Comparison of ENCODE assay signal across 17 cellular contexts in genomic region chr9:89777544-89777943, GRCh38.
DNase-seq lines count a peak whose midpoint lies in the region; ATAC-seq and TF ChIP-seq lines count a peak whose summit lies in the region.
"Had no signal": no experiment of that assay in that cellular context is flagged by ENCODE, and none has a peak within 500 bp of the region (broad histone marks: within the 10 kb centered on the region; RNA-seq: fewer than 3 reads in every experiment).

No MANE protein-coding gene starts in this region.

- TF ChIP-seq CTCF in hepatocyte (IDR thresholded peaks at IDR 0.05; ENCODE audit: poor library complexity) (no peak), spleen (IDR thresholded peaks at IDR 0.05 in 8 of 11, conservative IDR thresholded peaks at IDR 0.05 in 3 of 11) (no peak)

- H3K27me3 ChIP-seq in hepatocyte (no peaks in the 10 kb centered on the region), spleen (replicated peaks in 1 of 7) (no peaks in the 10 kb centered on the region)
- H3K27me3 ChIP-seq: BE2C had no signal

- no peaks in the 10 kb centered on the region for H3K4me1 Mint-ChIP-seq in activated naive CD4-positive, alpha-beta T cell treated with anti-CD3 and anti-CD28 coated beads, Interleukin-2, amount 50 U/mL, for 24 hours
- peaks cover 12% of the 10 kb centered on the region for H3K4me1 Mint-ChIP-seq in stimulated activated naive CD8-positive, alpha-beta T cell treated with anti-CD3 and anti-CD28 coated beads, Interleukin-15, amount 100 ng/mL, for 72 hours
- H3K4me1 Mint-ChIP-seq: CD8-positive, alpha-beta memory T cell had no signal

- no peaks in the 10 kb centered on the region for H3K79me2 ChIP-seq in hepatocyte

- no peak for DNase-seq in activated naive CD4-positive, alpha-beta T cell treated with anti-CD3 and anti-CD28 coated beads, Interleukin-2, amount 50 U/mL, for 72 hours (ENCODE audit: low spot score in 2 of 2)
- DNase-seq in stimulated activated naive CD8-positive, alpha-beta T cell treated with anti-CD3 and anti-CD28 coated beads, Interleukin-15, amount 100 ng/mL, for 72 hours: no peak
- no peak for DNase-seq in stimulated activated naive CD8-positive, alpha-beta T cell treated with anti-CD3 and anti-CD28 coated beads, Interleukin-15, Interleukin-2, amounts not matched to agents 100 U/mL and 50 U/mL, for 24 hours
- DNase-seq in hepatocyte (ENCODE audit: low spot score): no peak
- peak; percentile 41 for DNase-seq in spleen
- DNase-seq in stimulated activated CD4-positive, alpha-beta T cell treated with anti-CD3 and anti-CD28 coated beads, Interleukin-15, amount 100 ng/mL, for 24 hours: no peak
- no peak for DNase-seq in activated CD8-positive, alpha-beta memory T cell treated with anti-CD3 and anti-CD28 coated beads, Interleukin-2, amount 50 U/mL, for 4 hours
- DNase-seq: C1 segment of cervical spinal cord; CD4-positive, CD25-positive, alpha-beta regulatory T cell; CD8-positive, alpha-beta memory T cell; COR-L47; DMS 273 treated with DMSO at 0.1 percent for 48 hours; DMS53; GF-D8 had no signal

- no peak for TF ChIP-seq POLR2A in spleen (IDR thresholded peaks at IDR 0.05)

- ATAC-seq in activated naive CD4-positive, alpha-beta T cell treated with anti-CD3 and anti-CD28 coated beads, Interleukin-2, amount 50 U/mL, for 72 hours: no peak
- ATAC-seq in stimulated activated naive CD8-positive, alpha-beta T cell treated with anti-CD3 and anti-CD28 coated beads, Interleukin-15, amount 100 ng/mL, for 72 hours: no peak
- ATAC-seq in stimulated activated naive CD8-positive, alpha-beta T cell treated with anti-CD3 and anti-CD28 coated beads, Interleukin-15, Interleukin-2, amounts not matched to agents 100 U/mL and 50 U/mL, for 24 hours: no peak

- H4K20me1 ChIP-seq in hepatocyte (ENCODE audit: insufficient read depth, poor library complexity, severe bottlenecking): no peaks in the 10 kb centered on the region

- intact Hi-C loops in spleen (cut with DNase I; ENCODE audit: low total_unique reads): no loop called here

- no peaks in the 10 kb centered on the region for H3K9me3 Mint-ChIP-seq in activated naive CD4-positive, alpha-beta T cell treated with anti-CD3 and anti-CD28 coated beads, Interleukin-2, amount 50 U/mL, for 24 hours
- no peaks in the 10 kb centered on the region for H3K9me3 Mint-ChIP-seq in activated naive CD4-positive, alpha-beta T cell treated with anti-CD3 and anti-CD28 coated beads, Interleukin-2, amount 50 U/mL, for 72 hours
- H3K9me3 Mint-ChIP-seq in stimulated activated naive CD8-positive, alpha-beta T cell treated with anti-CD3 and anti-CD28 coated beads, Interleukin-15, amount 100 ng/mL, for 72 hours: no peaks in the 10 kb centered on the region
- H3K9me3 Mint-ChIP-seq: CD8-positive, alpha-beta memory T cell had no signal

- no peaks in the 10 kb centered on the region for H3K9me2 ChIP-seq in hepatocyte (replicated peaks; ENCODE audit: insufficient read depth)

- no peaks in the 10 kb centered on the region for H3K27me3 Mint-ChIP-seq in activated naive CD4-positive, alpha-beta T cell treated with anti-CD3 and anti-CD28 coated beads, Interleukin-2, amount 50 U/mL, for 24 hours
- H3K27me3 Mint-ChIP-seq in stimulated activated naive CD8-positive, alpha-beta T cell treated with anti-CD3 and anti-CD28 coated beads, Interleukin-15, amount 100 ng/mL, for 72 hours: peaks cover 7% of the 10 kb centered on the region

- no peak overlapping the region for H3K4me3 Mint-ChIP-seq in activated naive CD4-positive, alpha-beta T cell treated with anti-CD3 and anti-CD28 coated beads, Interleukin-2, amount 50 U/mL, for 24 hours
- no peak overlapping the region for H3K4me3 Mint-ChIP-seq in stimulated activated naive CD8-positive, alpha-beta T cell treated with anti-CD3 and anti-CD28 coated beads, Interleukin-15, amount 100 ng/mL, for 72 hours
- H3K4me3 Mint-ChIP-seq: CD4-positive, CD25-positive, alpha-beta regulatory T cell; CD8-positive, alpha-beta memory T cell had no signal

- peaks cover 35% of the 10 kb centered on the region for H3K4me1 ChIP-seq in hepatocyte (ENCODE audit: insufficient read depth)
- H3K4me1 ChIP-seq in spleen: peaks cover 0 to 16% (median 12%) of the 10 kb centered on the region in 6 donors
- H3K4me1 ChIP-seq: HAP-1 had no signal

- H3K36me3 ChIP-seq in hepatocyte (replicated peaks; ENCODE audit: insufficient read depth, low read depth) (no peaks in the 10 kb centered on the region), spleen (no peaks in the 10 kb centered on the region)
- H3K36me3 ChIP-seq: BE2C, HAP-1 had no signal

- H3K27ac ChIP-seq in hepatocyte: peak overlapping the region; percentile 91
- H3K27ac ChIP-seq in spleen: no peak overlapping the region

- H3K27ac Mint-ChIP-seq in activated naive CD4-positive, alpha-beta T cell treated with anti-CD3 and anti-CD28 coated beads, Interleukin-2, amount 50 U/mL, for 24 hours: peak overlapping the region; percentile 33
- peak overlapping the region in 1 of 2 donors; percentile 10 for H3K27ac Mint-ChIP-seq in activated naive CD4-positive, alpha-beta T cell treated with anti-CD3 and anti-CD28 coated beads, Interleukin-2, amount 50 U/mL, for 72 hours
- peak overlapping the region; percentile 28 to 86 for H3K27ac Mint-ChIP-seq in stimulated activated naive CD8-positive, alpha-beta T cell treated with anti-CD3 and anti-CD28 coated beads, Interleukin-15, amount 100 ng/mL, for 72 hours
- H3K27ac Mint-ChIP-seq: CD4-positive, CD25-positive, alpha-beta regulatory T cell; CD8-positive, alpha-beta memory T cell had no signal

- H3K4me3 ChIP-seq in hepatocyte (no peak overlapping the region), spleen (no peak overlapping the region)
- H3K4me3 ChIP-seq: HAP-1 had no signal

- H3K9me3 ChIP-seq in hepatocyte (ENCODE audit: low read depth) (no peaks in the 10 kb centered on the region), spleen (no peaks in the 10 kb centered on the region)
- H3K9me3 ChIP-seq: BE2C, HAP-1 had no signal

- H3K4me2 ChIP-seq in hepatocyte: peak overlapping the region; percentile 69

- WGBS in hepatocyte (ENCODE audit: low lambda C conversion rate, missing lambda C conversion rate): 77% methylated on average over 6 of the region's 6 CpGs
- whole genome bisulfite sequencing in spleen, 5 donors: 80 to 96% (median 86%) methylated on average over 6 of the region's 6 CpGs

- no peak overlapping the region for H2AFZ ChIP-seq in hepatocyte

- no peaks in the 10 kb centered on the region for H3K36me3 Mint-ChIP-seq in activated naive CD4-positive, alpha-beta T cell treated with anti-CD3 and anti-CD28 coated beads, Interleukin-2, amount 50 U/mL, for 24 hours
- H3K36me3 Mint-ChIP-seq in activated naive CD4-positive, alpha-beta T cell treated with anti-CD3 and anti-CD28 coated beads, Interleukin-2, amount 50 U/mL, for 72 hours: no peaks in the 10 kb centered on the region
- H3K36me3 Mint-ChIP-seq: CD4-positive, CD25-positive, alpha-beta regulatory T cell; CD8-positive, alpha-beta memory T cell had no signal
